2 cellular contexts compared by ENCODE assay signal in the genomic region with DNA sequence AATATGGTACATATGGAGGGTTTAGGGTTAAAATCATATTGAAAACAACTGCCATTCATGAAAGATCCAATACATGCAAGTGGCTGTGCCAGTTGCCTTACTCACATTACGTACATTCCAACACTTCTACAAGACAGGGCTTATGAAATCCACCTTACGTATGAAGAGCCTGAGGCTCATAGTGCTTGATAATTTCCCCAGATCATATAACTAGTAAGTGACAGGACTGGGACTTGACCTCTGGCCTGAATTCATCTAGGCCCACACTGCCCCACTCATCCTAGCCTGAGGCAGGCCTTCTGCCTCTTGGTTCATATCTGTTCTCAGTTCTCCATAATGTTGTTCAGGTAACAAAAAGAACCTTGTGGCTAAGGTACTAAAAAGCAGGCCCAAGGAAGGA.
TF ChIP-seq lines count a peak whose summit lies in the region.

No MANE protein-coding gene starts in this region.

TF ChIP-seq in GM23338, 12 proteins besides CTCF, POLR2A, EP300 and RAD21:
- TF ChIP-seq, protein P1, sequence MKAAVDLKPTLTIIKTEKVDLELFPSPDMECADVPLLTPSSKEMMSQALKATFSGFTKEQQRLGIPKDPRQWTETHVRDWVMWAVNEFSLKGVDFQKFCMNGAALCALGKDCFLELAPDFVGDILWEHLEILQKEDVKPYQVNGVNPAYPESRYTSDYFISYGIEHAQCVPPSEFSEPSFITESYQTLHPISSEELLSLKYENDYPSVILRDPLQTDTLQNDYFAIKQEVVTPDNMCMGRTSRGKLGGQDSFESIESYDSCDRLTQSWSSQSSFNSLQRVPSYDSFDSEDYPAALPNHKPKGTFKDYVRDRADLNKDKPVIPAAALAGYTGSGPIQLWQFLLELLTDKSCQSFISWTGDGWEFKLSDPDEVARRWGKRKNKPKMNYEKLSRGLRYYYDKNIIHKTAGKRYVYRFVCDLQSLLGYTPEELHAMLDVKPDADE (IDR thresholded peaks at IDR 0.05) = no peak
- TF ChIP-seq NANOG (IDR thresholded peaks at IDR 0.05; ENCODE audit: borderline replicate concordance) (no peak), ZNF114 (CRISPR knock-in tag; IDR thresholded peaks at IDR 0.05) (no peak), ZNF331 (CRISPR knock-in tag; IDR thresholded peaks at IDR 0.05; ENCODE audit: low read depth) (no peak), EZH2 (IDR thresholded peaks at IDR 0.05; ENCODE audit: low read depth, unreplicated experiment) (no peak), EZH2phosphoT487 (IDR thresholded peaks at IDR 0.05; ENCODE audit: unreplicated experiment) (no peak)

TF ChIP-seq in H1, 55 proteins besides CTCF, POLR2A, EP300 and RAD21:
- TF ChIP-seq JUN (IDR thresholded peaks at IDR 0.05; ENCODE audit: low read depth, low read length) (no peak), CHD2 (IDR thresholded peaks at IDR 0.05; ENCODE audit: low read length) (no peak)
